In genomic region chr3:73451276-73451973, GRCh38 we compare ENCODE assay signal across 10 cellular contexts.
DNase-seq lines count a peak whose midpoint lies in the region; ATAC-seq, FAIRE-seq and TF ChIP-seq lines count a peak whose summit lies in the region.
"Had no signal": no experiment of that assay in that cellular context is flagged by ENCODE, and none has a peak within 500 bp of the region (broad histone marks: within the 10 kb centered on the region; RNA-seq: fewer than 3 reads in every experiment).

No MANE protein-coding gene starts in this region.

- intact Hi-C loops in tibial artery (cut with DNase I; ENCODE audit: low total_unique reads): no loop called here

- H3K4me1 ChIP-seq in smooth muscle cell (ENCODE audit: low read depth) (peaks cover 13% of the 10 kb centered on the region), tibial artery (peaks cover 0 to 81% (median 22%) of the 10 kb centered on the region in 4 donors)
- H3K4me1 ChIP-seq: SJSA1 had no signal

- no peak overlapping the region for H2AFZ ChIP-seq in smooth muscle cell (ENCODE audit: low read depth)

- H3K4me2 ChIP-seq in smooth muscle cell: no peak overlapping the region

- WGBS in smooth muscle cell (ENCODE audit: low lambda C conversion rate): 88% methylated on average over 3 of the region's 3 CpGs

- H3K4me3 ChIP-seq in smooth muscle cell (no peak overlapping the region), tibial artery (no peak overlapping the region)
- H3K4me3 ChIP-seq: SJSA1 had no signal

- peak; percentile 84 for DNase-seq in NCI-H1105 treated with DMSO at 0.1 percent for 48 hours (lab: John Stamatoyannopoulos, UW)
- no peak for DNase-seq in inferior parietal cortex (ENCODE audit: extremely low spot score)
- no peak for DNase-seq in smooth muscle cell (lab: John Stamatoyannopoulos, UW; ENCODE audit: unreplicated experiment)
- no peak for DNase-seq in tibial artery
- no peak for DNase-seq in activated T-cell treated with anti-CD3 and anti-CD28 coated beads for 4 hours
- DNase-seq: erythroblast had no signal

- ATAC-seq in GM18508 (IDR thresholded peaks at IDR 0.05; ENCODE audit: insufficient read depth, unreplicated experiment): peak; percentile 36
- ATAC-seq in GM21576 (IDR thresholded peaks at IDR 0.05; ENCODE audit: unreplicated experiment): peak; percentile 38

- H3F3A ChIP-seq in smooth muscle cell (ENCODE audit: low read depth): no peaks in the 10 kb centered on the region

- H3K79me2 ChIP-seq in smooth muscle cell (ENCODE audit: low read depth): peaks cover 86% of the 10 kb centered on the region

- H3K9me3 ChIP-seq in smooth muscle cell (replicated peaks; ENCODE audit: low read depth): no peaks in the 10 kb centered on the region
- no peaks in the 10 kb centered on the region for H3K9me3 ChIP-seq in tibial artery
- H3K9me3 ChIP-seq: SJSA1 had no signal

- H3K27ac ChIP-seq in smooth muscle cell (ENCODE audit: low read depth): no peak overlapping the region
- no peak overlapping the region for H3K27ac ChIP-seq in tibial artery
- H3K27ac ChIP-seq: SJSA1 had no signal

- H3K36me3 ChIP-seq in smooth muscle cell (ENCODE audit: low read depth): no peaks in the 10 kb centered on the region
- no peaks in the 10 kb centered on the region for H3K36me3 ChIP-seq in tibial artery
- H3K36me3 ChIP-seq: SJSA1 had no signal

- H4K20me1 ChIP-seq in smooth muscle cell (ENCODE audit: low read depth): peaks cover 98% of the 10 kb centered on the region

- H3K9ac ChIP-seq in smooth muscle cell (ENCODE audit: low read depth): no peak overlapping the region

- no peak for TF ChIP-seq CTCF in smooth muscle cell (IDR thresholded peaks at IDR 0.05; ENCODE audit: borderline replicate concordance, insufficient read depth, poor library complexity, severe bottlenecking)
- no peak for TF ChIP-seq CTCF in tibial artery (IDR thresholded peaks at IDR 0.05)

- FAIRE-seq in islet of Langerhans (lab: Jason Lieb, UNC): peak; percentile 92

- H3K27me3 ChIP-seq in smooth muscle cell (ENCODE audit: low read depth) (no peaks in the 10 kb centered on the region), tibial artery (no peaks in the 10 kb centered on the region)
